ENCODE assay signal across 27 cellular contexts in the genomic region with DNA sequence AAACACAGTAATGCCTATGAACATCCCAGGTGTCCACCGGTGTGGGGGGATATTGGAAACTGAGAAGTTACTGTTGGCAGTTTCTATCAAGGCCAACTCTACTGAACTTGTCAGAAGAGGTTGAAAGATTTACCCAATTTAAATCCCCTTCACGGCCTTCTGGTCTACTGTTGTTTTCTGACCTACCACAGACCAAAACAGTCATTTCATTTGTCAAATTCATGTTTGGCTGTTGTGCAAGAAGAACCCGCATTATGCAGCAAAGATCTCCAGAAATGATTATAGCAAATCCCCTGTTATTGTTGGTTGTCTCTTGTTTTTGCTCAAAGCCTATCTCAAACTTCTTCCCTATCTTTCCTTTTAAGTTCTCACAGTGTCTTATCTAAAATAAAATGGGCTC.
"Had no signal": no experiment of that assay in that cellular context is flagged by ENCODE, and none has a peak within 500 bp of the region (broad histone marks: within the 10 kb centered on the region; RNA-seq: fewer than 3 reads in every experiment).

No MANE protein-coding gene starts in this region.

- H3K27me3 ChIP-seq: right lobe of liver, stomach, suprapubic skin, transverse colon, uterus had no signal

- H3K27me3 Mint-ChIP-seq: stimulated activated memory B cell treated with anti-CD40 and anti-IgM and Interleukin-4, amounts not matched to agents 10 μg/mL and 1 μg/mL and 100 μg/mL, for 72 hours had no signal

- H3K36me3 Mint-ChIP-seq: stimulated activated memory B cell treated with anti-CD40 and anti-IgM and Interleukin-4, amounts not matched to agents 10 μg/mL and 1 μg/mL and 100 μg/mL, for 72 hours had no signal

- H3K9me3 ChIP-seq: right lobe of liver, stomach, suprapubic skin, transverse colon, uterus had no signal

- ATAC-seq: activated CD8-positive, alpha-beta memory T cell treated with anti-CD3 and anti-CD28 coated beads, Interleukin-2, amount 10 ng/mL, durations not matched to agents 7 days and 5 days; activated CD8-positive, alpha-beta T cell treated with anti-CD3 and anti-CD28 coated beads for 36 hours; activated naive CD8-positive, alpha-beta T cell treated with anti-CD3 and anti-CD28 coated beads, Interleukin-2, amount 50 U/mL, for 24 hours; esophagus mucosa; left ventricle myocardium superior; right lobe of liver; stimulated activated memory B cell treated with anti-CD40 and anti-IgM and Interleukin-4, amounts not matched to agents 10 μg/mL and 1 μg/mL and 100 μg/mL, for 72 hours had no signal

- H3K4me3 ChIP-seq: right lobe of liver, stomach, suprapubic skin, transverse colon, uterus had no signal

- H3K4me1 Mint-ChIP-seq: activated CD4-positive, alpha-beta T cell treated with anti-CD3 and anti-CD28 coated beads, Interleukin-2, amount 10 ng/mL, durations not matched to agents 7 days and 5 days; activated naive CD8-positive, alpha-beta T cell treated with anti-CD3 and anti-CD28 coated beads, Interleukin-2, amount 50 U/mL, for 24 hours; central memory CD8-positive, alpha-beta T cell; stimulated activated memory B cell treated with anti-CD40 and anti-IgM and Interleukin-4, amounts not matched to agents 10 μg/mL and 1 μg/mL and 100 μg/mL, for 72 hours had no signal

- H3K4me3 Mint-ChIP-seq: activated CD4-positive, alpha-beta T cell treated with anti-CD3 and anti-CD28 coated beads, Interleukin-2, amount 10 ng/mL, durations not matched to agents 7 days and 5 days; activated CD8-positive, alpha-beta memory T cell treated with anti-CD3 and anti-CD28 coated beads, Interleukin-2, amount 10 ng/mL, durations not matched to agents 7 days and 5 days; activated CD8-positive, alpha-beta T cell treated with anti-CD3 and anti-CD28 coated beads for 36 hours; activated naive CD8-positive, alpha-beta T cell treated with anti-CD3 and anti-CD28 coated beads, Interleukin-2, amount 50 U/mL, for 24 hours; activated T-helper 1 cell treated with anti-CD3 and anti-CD28 coated beads, Interleukin-12 subunit alpha, Interleukin-12 subunit beta, Interleukin-2, Interleukin-4 antibody, amounts not matched to agents 30 ng/mL and 10 ng/mL and 1 ng/mL, durations not matched to agents 14 hours and 24 hours and 36 hours; central memory CD8-positive, alpha-beta T cell; stimulated activated memory B cell treated with anti-CD40 and anti-IgM and Interleukin-4, amounts not matched to agents 10 μg/mL and 1 μg/mL and 100 μg/mL, for 72 hours had no signal

- H3K36me3 ChIP-seq: right lobe of liver, stomach, suprapubic skin, transverse colon, uterus had no signal

- H3K4me1 ChIP-seq: right lobe of liver, stomach, suprapubic skin, transverse colon, uterus had no signal

- H3K27ac Mint-ChIP-seq: activated CD4-positive, alpha-beta T cell treated with anti-CD3 and anti-CD28 coated beads, Interleukin-2, amount 10 ng/mL, durations not matched to agents 7 days and 5 days; activated CD8-positive, alpha-beta memory T cell treated with anti-CD3 and anti-CD28 coated beads, Interleukin-2, amount 10 ng/mL, durations not matched to agents 7 days and 5 days; activated CD8-positive, alpha-beta T cell treated with anti-CD3 and anti-CD28 coated beads for 36 hours; activated naive CD8-positive, alpha-beta T cell treated with anti-CD3 and anti-CD28 coated beads, Interleukin-2, amount 50 U/mL, for 24 hours; activated T-helper 1 cell treated with anti-CD3 and anti-CD28 coated beads, Interleukin-12 subunit alpha, Interleukin-12 subunit beta, Interleukin-2, Interleukin-4 antibody, amounts not matched to agents 30 ng/mL and 10 ng/mL and 1 ng/mL, durations not matched to agents 14 hours and 24 hours and 36 hours; stimulated activated memory B cell treated with anti-CD40 and anti-IgM and Interleukin-4, amounts not matched to agents 10 μg/mL and 1 μg/mL and 100 μg/mL, for 72 hours had no signal

- H3K27ac ChIP-seq: right lobe of liver, stomach, suprapubic skin, transverse colon, uterus had no signal

- DNase-seq: activated CD4-positive, alpha-beta T cell treated with anti-CD3 and anti-CD28 coated beads, Interleukin-2, amount 10 ng/mL, durations not matched to agents 7 days and 5 days; activated CD8-positive, alpha-beta memory T cell treated with anti-CD3 and anti-CD28 coated beads, Interleukin-2, amount 10 ng/mL, durations not matched to agents 7 days and 5 days; activated CD8-positive, alpha-beta T cell treated with anti-CD3 and anti-CD28 coated beads for 36 hours; activated gamma-delta T cell; activated naive CD4-positive, alpha-beta T cell treated with anti-CD3 and anti-CD28 coated beads, Interleukin-2, amount 50 U/mL, for 16 hours; activated naive CD8-positive, alpha-beta T cell treated with anti-CD3 and anti-CD28 coated beads, Interleukin-2, amount 50 U/mL, for 24 hours; anterior cingulate cortex; effector memory CD4-positive, alpha-beta T cell; glutamatergic neuron; hippocampal formation; left ventricle myocardium superior; mammary epithelial cell; midbrain; nucleus accumbens; posterior cingulate gyrus; right lobe of liver; small intestine; stimulated activated CD4-positive, alpha-beta T cell treated with anti-CD3 and anti-CD28 coated beads, Interleukin-2, amount 100 ng/mL, for 24 hours; stomach; T-helper 9 cell; transverse colon; uterus had no signal
